ENCODE assay signal across 1 cellular context in genomic region chr10:110504111-110504735, GRCh38.
A peak's percentile ranks its signal among the peaks of the same experiment; 100 is the strongest.
TF ChIP-seq lines count a peak whose summit lies in the region.

No MANE protein-coding gene starts in this region.

TF ChIP-seq in GM12878, 131 proteins besides CTCF, POLR2A, EP300 and RAD21 (continued from another document):
- peak; percentile 92 for TF ChIP-seq TBL1XR1 (IDR thresholded peaks at IDR 0.05; ENCODE audit: low read depth, low read length)
- TF ChIP-seq, protein P1, sequence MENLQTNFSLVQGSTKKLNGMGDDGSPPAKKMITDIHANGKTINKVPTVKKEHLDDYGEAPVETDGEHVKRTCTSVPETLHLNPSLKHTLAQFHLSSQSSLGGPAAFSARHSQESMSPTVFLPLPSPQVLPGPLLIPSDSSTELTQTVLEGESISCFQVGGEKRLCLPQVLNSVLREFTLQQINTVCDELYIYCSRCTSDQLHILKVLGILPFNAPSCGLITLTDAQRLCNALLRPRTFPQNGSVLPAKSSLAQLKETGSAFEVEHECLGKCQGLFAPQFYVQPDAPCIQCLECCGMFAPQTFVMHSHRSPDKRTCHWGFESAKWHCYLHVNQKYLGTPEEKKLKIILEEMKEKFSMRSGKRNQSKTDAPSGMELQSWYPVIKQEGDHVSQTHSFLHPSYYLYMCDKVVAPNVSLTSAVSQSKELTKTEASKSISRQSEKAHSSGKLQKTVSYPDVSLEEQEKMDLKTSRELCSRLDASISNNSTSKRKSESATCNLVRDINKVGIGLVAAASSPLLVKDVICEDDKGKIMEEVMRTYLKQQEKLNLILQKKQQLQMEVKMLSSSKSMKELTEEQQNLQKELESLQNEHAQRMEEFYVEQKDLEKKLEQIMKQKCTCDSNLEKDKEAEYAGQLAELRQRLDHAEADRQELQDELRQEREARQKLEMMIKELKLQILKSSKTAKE (IDR thresholded peaks at IDR 0.05; ENCODE audit: low read depth, poor library complexity, severe bottlenecking), result peak; percentile 90
